Comparison of ENCODE assay signal across 10 cellular contexts in the genomic region with DNA sequence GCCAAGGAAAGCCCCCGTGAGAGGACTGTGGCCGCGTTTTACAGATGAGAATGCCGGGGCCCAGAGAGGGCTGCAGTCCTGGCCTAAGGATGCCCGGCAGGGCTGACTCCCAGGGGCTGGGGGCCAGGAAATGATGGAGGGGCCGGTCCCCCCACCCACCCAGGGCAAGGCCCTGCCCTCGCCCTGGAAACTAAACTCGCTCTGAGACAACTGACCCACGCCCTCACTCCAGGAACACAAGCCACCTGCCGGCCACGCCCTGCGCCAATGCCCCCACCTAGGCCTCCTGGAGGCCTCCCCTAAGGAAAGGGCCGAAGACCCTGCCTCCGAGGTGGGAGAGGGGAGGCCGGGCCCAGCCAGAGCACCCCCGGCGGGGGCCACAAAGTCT. TPM values are rescaled to one million over a fixed set of nuclear protein-coding genes. Genes with fewer than 3 reads are reported as not detected.
DNase-seq lines count a peak whose midpoint lies in the region; ATAC-seq and TF ChIP-seq lines count a peak whose summit lies in the region.
"Had no signal": no experiment of that assay in that cellular context is flagged by ENCODE, and none has a peak within 500 bp of the region (broad histone marks: within the 10 kb centered on the region; RNA-seq: fewer than 3 reads in every experiment).

No MANE protein-coding gene starts in this region.

- peak overlapping the region; percentile 73 to 98 (median 93) for H3K27ac ChIP-seq in adrenal gland

- no peaks in the 10 kb centered on the region for H3K27me3 ChIP-seq in adrenal gland

- peaks cover 68 to 70% of the 10 kb centered on the region in 2 donors for H3K4me1 ChIP-seq in adrenal gland (replicated peaks in 1 of 2)

- H3K4me1 Mint-ChIP-seq in stimulated activated naive CD8-positive, alpha-beta T cell treated with anti-CD3 and anti-CD28 coated beads, Interleukin-15, amount 100 ng/mL, for 72 hours: peaks cover 81% of the 10 kb centered on the region

- no peak for TF ChIP-seq POLR2A in adrenal gland (IDR thresholded peaks at IDR 0.05)

- H3K27me3 Mint-ChIP-seq in stimulated activated naive CD8-positive, alpha-beta T cell treated with anti-CD3 and anti-CD28 coated beads, Interleukin-15, amount 100 ng/mL, for 72 hours: no peaks in the 10 kb centered on the region

- WGBS in adrenal gland, 4 donors: 46 to 78% (median 49%) methylated on average over 8 to 17 of the region's 17 CpGs; no CpG with 5 or more reads in 1 of the 4 donors

- H3K4me3 Mint-ChIP-seq in stimulated activated naive CD8-positive, alpha-beta T cell treated with anti-CD3 and anti-CD28 coated beads, Interleukin-15, amount 100 ng/mL, for 72 hours: peak overlapping the region; percentile 57 to 71

- H3K4me3 ChIP-seq in HFF-Myc (replicated peaks; ENCODE audit: low read depth, low read length) (peak overlapping the region; percentile 33), adrenal gland (peak overlapping the region in 1 of 4 donors; percentile 57)

- peak; percentile 38 for ATAC-seq in left colon
- ATAC-seq in stimulated activated naive CD8-positive, alpha-beta T cell treated with anti-CD3 and anti-CD28 coated beads, Interleukin-15, amount 100 ng/mL, for 72 hours: peak; percentile 3
- no peak for ATAC-seq in HG02973 (IDR thresholded peaks at IDR 0.05; ENCODE audit: unreplicated experiment)

- DNase-seq in HFF-Myc (ENCODE audit: extremely low read depth, low read depth) (no peak), adrenal gland (no peak), left colon (peak; percentile 85 to 88), NCI-H1930 (lab: John Stamatoyannopoulos, UW) (no peak), NCI-H774 (lab: John Stamatoyannopoulos, UW) (no peak), occipital lobe (lab: John Stamatoyannopoulos, UW) (no peak)
- no peak for DNase-seq in stimulated activated naive CD8-positive, alpha-beta T cell treated with anti-CD3 and anti-CD28 coated beads, Interleukin-15, amount 100 ng/mL, for 72 hours
- DNase-seq: NCI-H526; stimulated activated CD4-positive, alpha-beta T cell treated with anti-CD3 and anti-CD28 coated beads, Interleukin-2, amount 100 ng/mL, for 48 hours had no signal

- TF ChIP-seq CTCF in HFF-Myc (IDR thresholded peaks at IDR 0.05; ENCODE audit: low read depth, low read length, missing control alignments): no peak
- TF ChIP-seq CTCF in adrenal gland (IDR thresholded peaks at IDR 0.05): no peak

- H3K36me3 ChIP-seq in adrenal gland (replicated peaks in 1 of 2): peaks cover 0 to 8% of the 10 kb centered on the region in 2 donors

- intact Hi-C loops in adrenal gland (cut with DNase I): loop anchor here in 1 of 2 donors (10.0 kb wide), 1 partner anchor 55 kb away; a partner anchor contains a TSS
- intact Hi-C loops in left colon (cut with DNase I, micrococcal nuclease): no loop called here

- H3K9me3 Mint-ChIP-seq in stimulated activated naive CD8-positive, alpha-beta T cell treated with anti-CD3 and anti-CD28 coated beads, Interleukin-15, amount 100 ng/mL, for 72 hours: no peaks in the 10 kb centered on the region

- peak overlapping the region; percentile 94 to 95 for H3K27ac Mint-ChIP-seq in stimulated activated naive CD8-positive, alpha-beta T cell treated with anti-CD3 and anti-CD28 coated beads, Interleukin-15, amount 100 ng/mL, for 72 hours

- H3K9me3 ChIP-seq in adrenal gland (replicated peaks in 1 of 3): no peaks in the 10 kb centered on the region

RNA-seq across cellular contexts. Expression of a gene that starts 7.2 kb away (rescaled TPM):
- total RNA-seq in adrenal gland (10 to 100 TPM; 34.3 to 77.2 (median 57.6) TPM), left colon (100 to 1,000 TPM; 110 to 124 TPM), occipital lobe (2.0 TPM)
- polyA plus RNA-seq in adrenal gland: 10 to 100 TPM in 2 of 3 donors, 1 to 10 TPM in 1; 7.1 to 22.5 (median 10.6) TPM

RNA-seq across cellular contexts. Expression of a gene that starts 52.0 kb away (rescaled TPM):
- 10 to 100 TPM; 16.6 to 40.7 (median 28.6) TPM for total RNA-seq in adrenal gland
- 10 to 100 TPM; 13.7 to 22.3 (median 21.2) TPM for polyA plus RNA-seq in adrenal gland
- total RNA-seq in left colon: 10 to 100 TPM; 25.1 to 27.7 TPM
- 22.5 TPM for total RNA-seq in occipital lobe

Comparison
In these comparisons a context has a peak if more than half of its experiments do, and no peak if none do; other contexts are left out.
1. DNase-seq: peak in left colon (2 of 2); none in HFF-Myc (single experiment), adrenal gland (0 of 7), stimulated activated naive CD8-positive, alpha-beta T cell treated with anti-CD3 and anti-CD28 coated beads, Interleukin-15, amount 100 ng/mL, for 72 hours (0 of 2), NCI-H1930 (0 of 2), NCI-H774 (single experiment) and occipital lobe (single experiment).
2. RNA of a gene that starts 7.2 kb away (total RNA-seq): 110 to 124 TPM in left colon and 34.3 to 77.2 TPM in adrenal gland; 2.0 TPM in occipital lobe (single experiment); every median in the first group is over 10 times any median in the second.